In genomic region chrX:111445485-111445884, GRCh38 we compare ENCODE assay signal across 9 cellular contexts. TPM values are rescaled to one million over a fixed set of nuclear protein-coding genes. Genes with fewer than 3 reads are reported as not detected.
DNase-seq lines count a peak whose midpoint lies in the region; ATAC-seq, FAIRE-seq and TF ChIP-seq lines count a peak whose summit lies in the region.
"Had no signal": no experiment of that assay in that cellular context is flagged by ENCODE, and none has a peak within 500 bp of the region (broad histone marks: within the 10 kb centered on the region; RNA-seq: fewer than 3 reads in every experiment).

No MANE protein-coding gene starts in this region.

- peak overlapping the region; percentile 84 for H2AFZ ChIP-seq in OCI-LY3 (ENCODE audit: low read depth, low read length)
- H2AFZ ChIP-seq in endothelial cell of umbilical vein (ENCODE audit: low read depth, low read length): no peak overlapping the region

- TF ChIP-seq CTCF in AG04449 (IDR thresholded peaks at IDR 0.05; ENCODE audit: insufficient read depth, low read length, missing control alignments) (peak; percentile 24), GM12875 (IDR thresholded peaks at IDR 0.05; ENCODE audit: borderline replicate concordance, insufficient read depth, low read depth, low read length) (peak; percentile 45; the same call in 1 of the 2 replicates), OCI-LY3 (IDR thresholded peaks at IDR 0.05; ENCODE audit: low read depth, low read length) (peak; percentile 58), endothelial cell of umbilical vein (IDR thresholded peaks at IDR 0.05; ENCODE audit: extremely low read depth in 1 of 2, insufficient read depth in 1 of 2, low read depth in 1 of 2, low read length in 2 of 2) (no peak), osteocyte (IDR thresholded peaks at IDR 0.05) (peak; percentile 66)

- no peak for ATAC-seq in activated CD8-positive, alpha-beta memory T cell treated with anti-CD3 and anti-CD28 coated beads, Interleukin-2, amount 10 ng/mL, durations not matched to agents 7 days and 5 days

- no TSS peak for BruUV-seq in endothelial cell of umbilical vein (replicated peaks; lab: Mats Ljungman, UMichigan)

- H3K27me3 Mint-ChIP-seq in osteocyte (ENCODE audit: unreplicated experiment): peaks cover 2% of the 10 kb centered on the region
- peaks cover 4% of the 10 kb centered on the region for H3K27me3 Mint-ChIP-seq in activated CD8-positive, alpha-beta memory T cell treated with anti-CD3 and anti-CD28 coated beads, Interleukin-2, amount 10 ng/mL, durations not matched to agents 7 days and 5 days

- H3K4me1 ChIP-seq in HUES6 (ENCODE audit: control insufficient read depth, insufficient read depth, low read length): peaks cover 9% of the 10 kb centered on the region
- peaks cover 21% of the 10 kb centered on the region for H3K4me1 ChIP-seq in OCI-LY3 (ENCODE audit: low read length)
- no peaks in the 10 kb centered on the region for H3K4me1 ChIP-seq in endothelial cell of umbilical vein (ENCODE audit: control insufficient read depth, extremely low read depth, insufficient read depth, low read length)

- no peaks in the 10 kb centered on the region for H3K36me3 Mint-ChIP-seq in osteocyte (ENCODE audit: unreplicated experiment)
- H3K36me3 Mint-ChIP-seq in activated CD8-positive, alpha-beta memory T cell treated with anti-CD3 and anti-CD28 coated beads, Interleukin-2, amount 10 ng/mL, durations not matched to agents 7 days and 5 days: no peaks in the 10 kb centered on the region

- TF ChIP-seq POLR2A in endothelial cell of umbilical vein (IDR thresholded peaks at IDR 0.05; ENCODE audit: low read depth, low read length): no peak

- H3K4me2 ChIP-seq in OCI-LY3 (ENCODE audit: low read length): peak overlapping the region; percentile 65
- no peak overlapping the region for H3K4me2 ChIP-seq in endothelial cell of umbilical vein (ENCODE audit: insufficient read depth, low read length)

- POLR2A ChIA-PET in AG04449 (lab: Yijun Ruan, JAX): no interaction called here
- POLR2A ChIA-PET in endothelial cell of umbilical vein (lab: Charles Lee): no interaction called here

- H3K27me3 ChIP-seq in HUES6 (ENCODE audit: control insufficient read depth, insufficient read depth, low read length) (peaks cover 5% of the 10 kb centered on the region; the same call in 1 of the 2 replicates), OCI-LY3 (ENCODE audit: low read depth, low read length) (no peaks in the 10 kb centered on the region), endothelial cell of umbilical vein (ENCODE audit: control insufficient read depth in 2 of 2, insufficient read depth in 2 of 2, low read length in 2 of 2) (no peaks in the 10 kb centered on the region)

- CTCF ChIA-PET in AG04449 (lab: Yijun Ruan, JAX) (interaction anchor here (1.0 kb wide), 1 partner anchor 15 kb away, joined by 4 read pairs; no protein-coding TSS in a partner anchor), endothelial cell of umbilical vein (lab: Charles Lee) (interaction anchor here (0.6 kb wide), 2 partner anchors 173 to 592 kb away, joined by 3 read pairs; no protein-coding TSS in a partner anchor)
- CTCF ChIA-PET in activated CD8-positive, alpha-beta memory T cell treated with anti-CD3 and anti-CD28 coated beads, Interleukin-2, amount 10 ng/mL, durations not matched to agents 7 days and 5 days (lab: Charles Lee): interaction anchor here (0.7 to 1.6 kb wide), 2 partner anchors 8 to 345 kb away, joined by 3 to 4 read pairs; no protein-coding TSS in a partner anchor

- no peaks in the 10 kb centered on the region for H3K79me2 ChIP-seq in OCI-LY3 (ENCODE audit: low read length)
- H3K79me2 ChIP-seq in endothelial cell of umbilical vein (ENCODE audit: control insufficient read depth, insufficient read depth, low read length): no peaks in the 10 kb centered on the region

- no peaks in the 10 kb centered on the region for H3K9me1 ChIP-seq in endothelial cell of umbilical vein (replicated peaks; ENCODE audit: control insufficient read depth, extremely low read depth, insufficient read depth, low read length)

- no peak overlapping the region for H3K27ac Mint-ChIP-seq in osteocyte (ENCODE audit: unreplicated experiment)
- no peak overlapping the region for H3K27ac Mint-ChIP-seq in activated CD8-positive, alpha-beta memory T cell treated with anti-CD3 and anti-CD28 coated beads, Interleukin-2, amount 10 ng/mL, durations not matched to agents 7 days and 5 days

- H3K4me3 Mint-ChIP-seq in osteocyte (ENCODE audit: unreplicated experiment): no peak overlapping the region
- no peak overlapping the region for H3K4me3 Mint-ChIP-seq in activated CD8-positive, alpha-beta memory T cell treated with anti-CD3 and anti-CD28 coated beads, Interleukin-2, amount 10 ng/mL, durations not matched to agents 7 days and 5 days

- H3K9me3 ChIP-seq in HUES6 (ENCODE audit: control insufficient read depth, insufficient read depth, low read depth, low read length) (no peaks in the 10 kb centered on the region), OCI-LY3 (ENCODE audit: insufficient read depth, low read length) (no peaks in the 10 kb centered on the region), endothelial cell of umbilical vein (replicated peaks; ENCODE audit: control insufficient read depth, insufficient read depth, low read length) (no peaks in the 10 kb centered on the region)
- H3K9me3 ChIP-seq: HAP-1 had no signal

- peak; percentile 94 for FAIRE-seq in endothelial cell of umbilical vein (lab: Jason Lieb, UNC)

- DNase-seq in AG04449 (ENCODE audit: low read depth, low spot score) (no peak), endothelial cell of umbilical vein (ENCODE audit: low read depth, low spot score) (peak; percentile 1), osteocyte (ENCODE audit: extremely low spot score, unreplicated experiment) (no peak), T-helper 9 cell (no peak)
- no peak for DNase-seq in activated CD8-positive, alpha-beta memory T cell treated with anti-CD3 and anti-CD28 coated beads, Interleukin-2, amount 10 ng/mL, durations not matched to agents 7 days and 5 days

- intact Hi-C loops in endothelial cell of umbilical vein (cut with micrococcal nuclease): no loop called here

- H3K4me3 ChIP-seq in AG04449 (ENCODE audit: low read depth, low read length): no peak overlapping the region
- no peak overlapping the region for H3K4me3 ChIP-seq in GM12875 (ENCODE audit: low read depth, low read length)
- no peak overlapping the region for H3K4me3 ChIP-seq in HUES6 (ENCODE audit: low read depth, low read length)
- H3K4me3 ChIP-seq in OCI-LY3 (ENCODE audit: low read length): peak overlapping the region; percentile 54
- no peak overlapping the region for H3K4me3 ChIP-seq in endothelial cell of umbilical vein (replicated peaks in 1 of 3; ENCODE audit: insufficient read depth in 1 of 3, low read depth in 1 of 3, low read length in 3 of 3)
- H3K4me3 ChIP-seq: HAP-1 had no signal

- H4K20me1 ChIP-seq in OCI-LY3 (ENCODE audit: insufficient read depth, low read length) (no peaks in the 10 kb centered on the region), endothelial cell of umbilical vein (replicated peaks; ENCODE audit: control insufficient read depth, extremely low read depth, insufficient read depth, low read length) (no peaks in the 10 kb centered on the region)

- no peaks in the 10 kb centered on the region for H3K9me3 Mint-ChIP-seq in osteocyte (ENCODE audit: unreplicated experiment)
- H3K9me3 Mint-ChIP-seq in activated CD8-positive, alpha-beta memory T cell treated with anti-CD3 and anti-CD28 coated beads, Interleukin-2, amount 10 ng/mL, durations not matched to agents 7 days and 5 days (ENCODE audit: low read depth): no peaks in the 10 kb centered on the region

- H3K9ac ChIP-seq in HUES6 (ENCODE audit: low read length) (no peak overlapping the region), OCI-LY3 (ENCODE audit: low read length) (no peak overlapping the region), endothelial cell of umbilical vein (replicated peaks; ENCODE audit: extremely low read depth, insufficient read depth, low read length) (no peak overlapping the region)

- no peaks in the 10 kb centered on the region for H3K36me3 ChIP-seq in HUES6 (ENCODE audit: control insufficient read depth, insufficient read depth, low read length)
- H3K36me3 ChIP-seq in OCI-LY3 (replicated peaks; ENCODE audit: low read depth, low read length): no peaks in the 10 kb centered on the region
- no peaks in the 10 kb centered on the region for H3K36me3 ChIP-seq in endothelial cell of umbilical vein (ENCODE audit: control insufficient read depth in 2 of 2, extremely low read depth in 1 of 2, insufficient read depth in 2 of 2, low read length in 2 of 2)
- H3K36me3 ChIP-seq: HAP-1 had no signal

- no peaks in the 10 kb centered on the region for H3K4me1 Mint-ChIP-seq in osteocyte (ENCODE audit: unreplicated experiment)
- no peaks in the 10 kb centered on the region for H3K4me1 Mint-ChIP-seq in activated CD8-positive, alpha-beta memory T cell treated with anti-CD3 and anti-CD28 coated beads, Interleukin-2, amount 10 ng/mL, durations not matched to agents 7 days and 5 days

- dilution Hi-C loops in endothelial cell of umbilical vein (cut with MboI; ENCODE audit: extremely low pct_ligation_motif_present, low sequenced_read_pairs): no loop called here

- 0 out of 2 replicates have a peak overlapping the region, but pooled peaks have one; percentile 6 for H3K27ac ChIP-seq in HUES6 (ENCODE audit: low read depth, low read length)
- no peak overlapping the region for H3K27ac ChIP-seq in OCI-LY3 (ENCODE audit: low read length)
- no peak overlapping the region for H3K27ac ChIP-seq in endothelial cell of umbilical vein (ENCODE audit: insufficient read depth, low read depth, low read length)

TF ChIP-seq in endothelial cell of umbilical vein, 7 proteins besides CTCF, POLR2A, EP300 and RAD21 (continues in another document):
- no peak for TF ChIP-seq MYC (IDR thresholded peaks at IDR 0.05; ENCODE audit: low read depth, low read length)
- no peak for TF ChIP-seq FOS (IDR thresholded peaks at IDR 0.05; ENCODE audit: borderline replicate concordance, insufficient read depth, low read length)
- no peak for TF ChIP-seq JUN (IDR thresholded peaks at IDR 0.05; ENCODE audit: borderline replicate concordance, insufficient read depth, insufficient read length, low read depth)
- TF ChIP-seq, protein P1, sequence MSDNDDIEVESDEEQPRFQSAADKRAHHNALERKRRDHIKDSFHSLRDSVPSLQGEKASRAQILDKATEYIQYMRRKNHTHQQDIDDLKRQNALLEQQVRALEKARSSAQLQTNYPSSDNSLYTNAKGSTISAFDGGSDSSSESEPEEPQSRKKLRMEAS (IDR thresholded peaks at IDR 0.05; ENCODE audit: insufficient read depth, insufficient read length): no peak

RNA-seq across cellular contexts. Expression of gene DCX, which starts 33.5 kb away (rescaled TPM):
- total RNA-seq in endothelial cell of umbilical vein: not detected in 2 replicates
- polyA plus RNA-seq in endothelial cell of umbilical vein: not detected in 2 replicates
- not detected in 2 replicates for polyA plus RNA-seq in endothelial cell of umbilical vein (2011; cell fraction: cytosol; rRNA removed)
- polyA plus RNA-seq in endothelial cell of umbilical vein (2011; cell fraction: nucleus; rRNA removed): not detected in 2 replicates
- not detected in 2 replicates for polyA plus RNA-seq in endothelial cell of umbilical vein (2012)
- polyA minus RNA-seq in endothelial cell of umbilical vein: not detected in 2 replicates
- polyA minus RNA-seq in endothelial cell of umbilical vein (2011; cell fraction: cytosol; rRNA and poly(A)+ RNA removed): not detected
- not detected in 2 replicates for polyA minus RNA-seq in endothelial cell of umbilical vein (2011; cell fraction: nucleus; rRNA and poly(A)+ RNA removed)
- total RNA-seq in osteocyte: not detected in 2 replicates
- not detected for total RNA-seq in activated CD8-positive, alpha-beta memory T cell treated with anti-CD3 and anti-CD28 coated beads, Interleukin-2, amount 10 ng/mL, durations not matched to agents 7 days and 5 days

Comparison
In these comparisons a context has a peak if more than half of its experiments do, and no peak if none do; other contexts are left out.
1. CTCF ChIP-seq: peak in AG04449 (single experiment), GM12875 (single experiment), OCI-LY3 (single experiment) and osteocyte (single experiment); none in endothelial cell of umbilical vein (0 of 2).